In the genomic region with DNA sequence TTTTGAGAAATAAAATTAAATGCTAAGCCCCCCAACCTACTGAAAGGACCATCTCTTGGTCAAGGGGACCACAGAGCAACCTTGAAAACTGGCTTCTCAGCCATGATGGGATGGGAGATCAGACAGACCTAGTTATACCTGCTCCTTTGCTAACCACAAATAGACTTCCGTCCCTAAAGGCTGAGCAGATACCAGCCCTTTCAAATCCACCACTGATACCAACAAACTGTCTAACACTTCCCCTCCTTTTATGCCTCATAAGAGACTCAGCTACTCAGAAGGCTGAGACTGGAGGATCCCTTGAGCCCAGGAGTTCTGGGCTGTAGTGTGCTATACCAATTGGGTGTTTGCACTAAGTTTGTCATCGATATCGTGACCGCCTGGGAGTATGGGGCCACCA, we compare ENCODE assay signal across 20 cellular contexts.
DNase-seq lines count a peak whose midpoint lies in the region; ATAC-seq and TF ChIP-seq lines count a peak whose summit lies in the region.
"Had no signal": no experiment of that assay in that cellular context is flagged by ENCODE, and none has a peak within 500 bp of the region (broad histone marks: within the 10 kb centered on the region; RNA-seq: fewer than 3 reads in every experiment).

No MANE protein-coding gene starts in this region.

- CTCF ChIA-PET in MCF 10A (lab: Yijun Ruan, JAX): interaction anchor here (0.7 to 2.2 kb wide), 3 partner anchors 62 to 405 kb away, joined by 3 to 13 read pairs (median 3); no protein-coding TSS in a partner anchor
- CTCF ChIA-PET in activated CD4-positive, alpha-beta memory T cell treated with anti-CD3 and anti-CD28 coated beads, Interleukin-2, amount 10 ng/mL, durations not matched to agents 7 days and 5 days (lab: Charles Lee): no interaction called here

- H3K9me3 ChIP-seq in breast epithelium: no peaks in the 10 kb centered on the region
- no peaks in the 10 kb centered on the region for H3K9me3 ChIP-seq in T-helper 17 cell (ENCODE audit: control insufficient read depth, low read length, poor library complexity, severe bottlenecking)
- H3K9me3 ChIP-seq in esophagus muscularis mucosa: no peaks in the 10 kb centered on the region
- H3K9me3 ChIP-seq in thyroid gland: no peaks in the 10 kb centered on the region
- H3K9me3 ChIP-seq in H9 (ENCODE audit: control insufficient read depth, low read depth, low read length): no peaks in the 10 kb centered on the region
- H3K9me3 ChIP-seq: HAP-1 had no signal

- H3K36me3 ChIP-seq in breast epithelium: no peaks in the 10 kb centered on the region
- no peaks in the 10 kb centered on the region for H3K36me3 ChIP-seq in esophagus muscularis mucosa
- no peaks in the 10 kb centered on the region for H3K36me3 ChIP-seq in thyroid gland
- H3K36me3 ChIP-seq: HAP-1 had no signal

- H3K18ac ChIP-seq in H9 (ENCODE audit: insufficient read length, low read depth, low read length): no peak overlapping the region

- WGBS in esophagus muscularis mucosa: 99% methylated on average over 4 of the region's 4 CpGs
- 91 to 100% methylated on average over 4 of the region's 4 CpGs for WGBS in thyroid gland, 2 donors
- WGBS in H9 (ENCODE audit: extremely low coverage, insufficient read length, low lambda C conversion rate): no CpG with 5 or more reads among the region's 4 CpGs

- H3K4me2 ChIP-seq in H9 (ENCODE audit: insufficient read depth, insufficient read length, low read length): no peak overlapping the region

- H3K36me3 Mint-ChIP-seq in MCF 10A (ENCODE audit: insufficient read depth, unreplicated experiment): no peaks in the 10 kb centered on the region
- no peaks in the 10 kb centered on the region for H3K36me3 Mint-ChIP-seq in T-helper 17 cell (ENCODE audit: low read depth)
- H3K36me3 Mint-ChIP-seq in activated CD4-positive, alpha-beta memory T cell treated with anti-CD3 and anti-CD28 coated beads, Interleukin-2, amount 10 ng/mL, durations not matched to agents 7 days and 5 days (ENCODE audit: low read depth): no peaks in the 10 kb centered on the region
- H3K36me3 Mint-ChIP-seq in H9 (ENCODE audit: insufficient read depth in 1 of 3, low read depth in 3 of 3): peaks cover 0 to 13% (median 4%) of the 10 kb centered on the region in 3 experiments; a peak in 4 of 7 replicates
- H3K36me3 Mint-ChIP-seq: CD8-positive, alpha-beta memory T cell had no signal

- intact Hi-C loops in MCF 10A (cut with micrococcal nuclease) (loop anchor here (5.0 to 10.0 kb wide), 3 partner anchors 292 to 468 kb away; no protein-coding TSS in a partner anchor), breast epithelium (cut with DNase I; ENCODE audit: low total_unique reads) (no loop called here), esophagus muscularis mucosa (cut with DNase I) (no loop called here), thyroid gland (cut with DNase I) (no loop called here)

- H3K56ac ChIP-seq in H9 (ENCODE audit: insufficient read length, low read depth, low read length): no peak overlapping the region

- no peak overlapping the region for H3T11ph ChIP-seq in H9 (ENCODE audit: low read length)

- ATAC-seq in T-helper 17 cell: peak; percentile 59
- ATAC-seq in HG03565 (IDR thresholded peaks at IDR 0.05; ENCODE audit: unreplicated experiment): no peak

- H3K27ac ChIP-seq in breast epithelium: no peak overlapping the region
- no peak overlapping the region for H3K27ac ChIP-seq in esophagus muscularis mucosa (replicated peaks in 1 of 4)
- peak overlapping the region in 2 of 3 donors; percentile 50 to 58 for H3K27ac ChIP-seq in thyroid gland
- no peak overlapping the region for H3K27ac ChIP-seq in H9 (ENCODE audit: insufficient read length, low read depth, low read length)
- H3K27ac ChIP-seq: 22Rv1, GM23248, SK-N-MC had no signal

- H4K8ac ChIP-seq in H9 (replicated peaks; ENCODE audit: insufficient read length, low read depth, low read length): no peak overlapping the region

- no peaks in the 10 kb centered on the region for H3K27me3 Mint-ChIP-seq in MCF 10A (ENCODE audit: insufficient read depth, unreplicated experiment)
- no peaks in the 10 kb centered on the region for H3K27me3 Mint-ChIP-seq in T-helper 17 cell
- H3K27me3 Mint-ChIP-seq in activated CD4-positive, alpha-beta memory T cell treated with anti-CD3 and anti-CD28 coated beads, Interleukin-2, amount 10 ng/mL, durations not matched to agents 7 days and 5 days: no peaks in the 10 kb centered on the region
- peaks cover 60% of the 10 kb centered on the region for H3K27me3 Mint-ChIP-seq in H9 (ENCODE audit: low read depth)

- H4K5ac ChIP-seq in H9 (ENCODE audit: insufficient read length, low read depth, low read length): no peak overlapping the region

- no TSS peak for BruUV-seq in MCF 10A (replicated peaks; lab: Mats Ljungman, UMichigan)

- H3K79me1 ChIP-seq in H9 (ENCODE audit: insufficient read depth, low read depth, low read length, poor library complexity, severe bottlenecking): no peaks in the 10 kb centered on the region

- H2AK5ac ChIP-seq in H9 (ENCODE audit: insufficient read length, low read length): no peak overlapping the region

- no peak overlapping the region for H2BK120ac ChIP-seq in H9 (ENCODE audit: low read depth, low read length, poor library complexity, severe bottlenecking)

- H3K9me3 Mint-ChIP-seq in MCF 10A (ENCODE audit: unreplicated experiment) (no peaks in the 10 kb centered on the region), H9 (peaks cover 2 to 9% of the 10 kb centered on the region in 2 experiments; a peak in 3 of 5 replicates)
- H3K9me3 Mint-ChIP-seq in activated CD4-positive, alpha-beta memory T cell treated with anti-CD3 and anti-CD28 coated beads, Interleukin-2, amount 10 ng/mL, durations not matched to agents 7 days and 5 days: no peaks in the 10 kb centered on the region
- H3K9me3 Mint-ChIP-seq: CD8-positive, alpha-beta memory T cell had no signal

- H2BK20ac ChIP-seq in H9 (ENCODE audit: low read depth, low read length, poor library complexity, severe bottlenecking): no peak overlapping the region

- H3K23ac ChIP-seq in H9 (ENCODE audit: insufficient read length, low read depth, low read length): no peak overlapping the region

- H2BK12ac ChIP-seq in H9 (ENCODE audit: insufficient read length, low read depth, low read length): no peak overlapping the region

- H4K91ac ChIP-seq in H9 (ENCODE audit: insufficient read length, low read depth, low read length): no peak overlapping the region

- no peaks in the 10 kb centered on the region for H3K23me2 ChIP-seq in H9 (ENCODE audit: insufficient read length, low read depth, low read length, poor library complexity, severe bottlenecking)

- no peak overlapping the region for H2BK5ac ChIP-seq in H9 (ENCODE audit: insufficient read length, low read length)

- H3K4me1 Mint-ChIP-seq in MCF 10A (ENCODE audit: insufficient read depth, unreplicated experiment) (peaks cover 73% of the 10 kb centered on the region), T-helper 17 cell (peaks cover 13% of the 10 kb centered on the region), H9 (peaks cover 28 to 30% of the 10 kb centered on the region in 2 experiments)
- H3K4me1 Mint-ChIP-seq in activated CD4-positive, alpha-beta memory T cell treated with anti-CD3 and anti-CD28 coated beads, Interleukin-2, amount 10 ng/mL, durations not matched to agents 7 days and 5 days: peaks cover 9% of the 10 kb centered on the region

- H3K4me3 ChIP-seq in breast epithelium (no peak overlapping the region), esophagus muscularis mucosa (no peak overlapping the region), thyroid gland (replicated peaks in 1 of 3) (no peak overlapping the region)
- H3K4me3 ChIP-seq: GM23248, HAP-1, SK-N-MC had no signal

- peak; percentile 17 for DNase-seq in MCF 10A (ENCODE audit: unreplicated experiment)
- no peak for DNase-seq in breast epithelium (ENCODE audit: low spot score in 2 of 2)
- no peak for DNase-seq in T-helper 17 cell
- DNase-seq in esophagus muscularis mucosa (ENCODE audit: extremely low spot score): peak; percentile 75
- DNase-seq in thyroid gland: no peak
- no peak for DNase-seq in activated CD4-positive, alpha-beta memory T cell treated with anti-CD3 and anti-CD28 coated beads, Interleukin-2, amount 10 ng/mL, durations not matched to agents 7 days and 5 days
- no peak for DNase-seq in H9
- DNase-seq: AML-193; C1 segment of cervical spinal cord; Calu3; CD8-positive, alpha-beta memory T cell; GF-D8; GM23248; KG1; NCI-H524; NCI-H774 had no signal

- no peak overlapping the region for H2BK15ac ChIP-seq in H9 (ENCODE audit: low read depth, low read length)

- H3K14ac ChIP-seq in H9 (ENCODE audit: insufficient read depth, low read length): no peak overlapping the region

- TF ChIP-seq EP300 in esophagus muscularis mucosa (IDR thresholded peaks at IDR 0.05): no peak

- no peaks in the 10 kb centered on the region for H3K79me2 ChIP-seq in H9 (ENCODE audit: insufficient read depth, low read length)

- POLR2A ChIA-PET in MCF 10A (lab: Yijun Ruan, JAX): interaction anchor here (0.7 to 3.5 kb wide), 17 partner anchors 11 to 356 kb away, joined by 3 to 27 read pairs (median 6); no protein-coding TSS in a partner anchor
- POLR2A ChIA-PET in activated CD4-positive, alpha-beta memory T cell treated with anti-CD3 and anti-CD28 coated beads, Interleukin-2, amount 10 ng/mL, durations not matched to agents 7 days and 5 days (lab: Charles Lee): no interaction called here

- no peak for TF ChIP-seq POLR2A in breast epithelium (IDR thresholded peaks at IDR 0.05)
- TF ChIP-seq POLR2A in esophagus muscularis mucosa (IDR thresholded peaks at IDR 0.05; ENCODE audit: low read depth): no peak
- TF ChIP-seq POLR2A in thyroid gland (IDR thresholded peaks at IDR 0.05): no peak

- peak overlapping the region; percentile 62 for H3K27ac Mint-ChIP-seq in MCF 10A (ENCODE audit: low read depth, unreplicated experiment)
- no peak overlapping the region for H3K27ac Mint-ChIP-seq in T-helper 17 cell
- H3K27ac Mint-ChIP-seq in activated CD4-positive, alpha-beta memory T cell treated with anti-CD3 and anti-CD28 coated beads, Interleukin-2, amount 10 ng/mL, durations not matched to agents 7 days and 5 days: no peak overlapping the region
- H3K27ac Mint-ChIP-seq in H9: no peak overlapping the region

- no peak overlapping the region for H2AFZ ChIP-seq in H9 (ENCODE audit: low read length)
- H2AFZ ChIP-seq: GM23248 had no signal

- H3K4ac ChIP-seq in H9 (ENCODE audit: low read depth, low read length): no peak overlapping the region

- H3K4me1 ChIP-seq in breast epithelium: no peaks in the 10 kb centered on the region
- peaks cover 0 to 13% (median 7%) of the 10 kb centered on the region in 4 donors for H3K4me1 ChIP-seq in esophagus muscularis mucosa
- H3K4me1 ChIP-seq in thyroid gland: peaks cover 23 to 30% of the 10 kb centered on the region in 2 donors
- peaks cover 10% of the 10 kb centered on the region for H3K4me1 ChIP-seq in H9 (ENCODE audit: insufficient read depth, low read length)

- H3K27me3 ChIP-seq in breast epithelium (no peaks in the 10 kb centered on the region), esophagus muscularis mucosa (no peaks in the 10 kb centered on the region), thyroid gland (no peaks in the 10 kb centered on the region), H9 (ENCODE audit: insufficient read depth, low read length) (peaks cover 35% of the 10 kb centered on the region; the same call in 1 of the 2 replicates)

- no peaks in the 10 kb centered on the region for H4K20me1 ChIP-seq in H9 (ENCODE audit: control insufficient read depth, insufficient read depth, insufficient read length)

- TF ChIP-seq CTCF in MCF 10A (IDR thresholded peaks at IDR 0.05; ENCODE audit: unreplicated experiment) (no peak), breast epithelium (IDR thresholded peaks at IDR 0.05) (no peak), esophagus muscularis mucosa (IDR thresholded peaks at IDR 0.05) (no peak), thyroid gland (IDR thresholded peaks at IDR 0.05) (no peak), H9 (conservative IDR thresholded peaks at IDR 0.05) (no peak)

- no peak overlapping the region for H3K9ac ChIP-seq in H9 (ENCODE audit: extremely low read depth, insufficient read length, low read length)
- H3K9ac ChIP-seq: GM23248 had no signal

- H3K4me3 Mint-ChIP-seq in MCF 10A (ENCODE audit: unreplicated experiment): no peak overlapping the region
- H3K4me3 Mint-ChIP-seq in T-helper 17 cell: no peak overlapping the region
- no peak overlapping the region for H3K4me3 Mint-ChIP-seq in activated CD4-positive, alpha-beta memory T cell treated with anti-CD3 and anti-CD28 coated beads, Interleukin-2, amount 10 ng/mL, durations not matched to agents 7 days and 5 days
- no peak overlapping the region for H3K4me3 Mint-ChIP-seq in H9
- H3K4me3 Mint-ChIP-seq: CD8-positive, alpha-beta memory T cell had no signal

Comparison
In these comparisons a context has a peak if more than half of its experiments do, and no peak if none do; other contexts are left out.
1. DNase-seq: peak in MCF 10A (single experiment) and esophagus muscularis mucosa (single experiment); none in breast epithelium (0 of 2), T-helper 17 cell (0 of 3), thyroid gland (0 of 2), activated CD4-positive, alpha-beta memory T cell treated with anti-CD3 and anti-CD28 coated beads, Interleukin-2, amount 10 ng/mL, durations not matched to agents 7 days and 5 days (single experiment) and H9 (single experiment).
2. H3K27ac ChIP-seq: peak in thyroid gland (2 of 3); none in breast epithelium (0 of 2), esophagus muscularis mucosa (0 of 4) and H9 (single experiment).